In the genomic region with DNA sequence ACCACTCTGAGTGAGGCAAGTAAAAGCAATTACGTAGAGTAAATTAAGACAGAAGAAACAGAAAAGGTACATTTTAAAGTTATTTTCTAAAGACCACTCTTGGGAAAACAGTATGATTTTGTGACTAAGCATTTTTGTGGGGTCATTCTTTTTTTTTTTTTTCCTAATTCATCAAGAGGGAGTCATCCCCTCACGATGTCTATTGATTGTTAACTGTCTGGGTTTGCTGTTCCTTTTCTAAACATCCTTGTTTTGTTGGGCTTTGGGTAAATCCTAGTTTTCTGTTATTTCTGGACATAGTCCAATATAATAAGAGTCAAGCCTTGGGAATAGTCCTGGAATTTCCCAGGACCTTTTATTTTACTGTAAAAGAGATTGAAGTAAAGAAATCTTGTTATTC, we compare ENCODE assay signal across 27 cellular contexts.
A peak's percentile ranks its signal among the peaks of the same experiment; 100 is the strongest.
DNase-seq lines count a peak whose midpoint lies in the region; ATAC-seq, FAIRE-seq and TF ChIP-seq lines count a peak whose summit lies in the region.
"Had no signal": no experiment of that assay in that cellular context is flagged by ENCODE, and none has a peak within 500 bp of the region (broad histone marks: within the 10 kb centered on the region; RNA-seq: fewer than 3 reads in every experiment).

No MANE protein-coding gene starts in this region.

- H3K9ac ChIP-seq in skeletal muscle tissue (ENCODE audit: low read depth in 1 of 3, low read length in 3 of 3) = no peak overlapping the region

- no peaks in the 10 kb centered on the region for H3K9me3 ChIP-seq in skeletal muscle tissue (ENCODE audit: control insufficient read depth in 3 of 3, low read length in 3 of 3)
- H3K9me3 ChIP-seq in uterus = no peaks in the 10 kb centered on the region
- H3K9me3 ChIP-seq: thoracic aorta, vagina had no signal

- peak; percentile 41 for DNase-seq in H4 (ENCODE audit: low spot score)
- DNase-seq in astrocyte of the spinal cord (ENCODE audit: low read depth, low spot score) = peak; percentile 29
- peak; percentile 20 for DNase-seq in hepatic stellate cell (ENCODE audit: low spot score)
- DNase-seq in left lobe of liver (ENCODE audit: low spot score) = no peak
- no peak for DNase-seq in urothelium cell line (ENCODE audit: low spot score)
- DNase-seq in GM03348 (ENCODE audit: low spot score) = no peak
- DNase-seq in uterus = no peak
- DNase-seq: activated CD4-positive, alpha-beta memory T cell treated with anti-CD3 and anti-CD28 coated beads, Interleukin-2, amount 10 ng/mL, durations not matched to agents 7 days and 5 days; anterior cingulate cortex; CD4-positive, CD25-positive, alpha-beta regulatory T cell; central memory CD4-positive, alpha-beta T cell; dorsolateral prefrontal cortex; NCI-H1105; NCI-H2029; NCI-H226; NCI-H774; RPMI8226; stimulated activated naive CD4-positive, alpha-beta T cell treated with Interleukin-2 at 50 U/mL for 16 hours; T-helper 17 cell had no signal

- H3K4me1 ChIP-seq in skeletal muscle tissue (ENCODE audit: control insufficient read depth in 3 of 3, insufficient read depth in 3 of 3, low read length in 3 of 3) (peaks cover 0 to 10% (median 3%) of the 10 kb centered on the region in 3 donors), uterus (no peaks in the 10 kb centered on the region)

- no peak for FAIRE-seq in urothelium cell line (lab: Jason Lieb, UNC)
- FAIRE-seq: D721Med, H1, keratinocyte had no signal

- in situ Hi-C loops in astrocyte of the spinal cord (cut with HindIII; ENCODE audit: low sequenced_read_pairs) = no loop called here

- H3K36me3 ChIP-seq in skeletal muscle tissue (ENCODE audit: control insufficient read depth in 3 of 3, insufficient read depth in 3 of 3, low read length in 3 of 3) = no peaks in the 10 kb centered on the region
- H3K36me3 ChIP-seq in uterus = no peaks in the 10 kb centered on the region
- H3K36me3 ChIP-seq: thoracic aorta, vagina had no signal

- TF ChIP-seq POLR2A in uterus (IDR thresholded peaks at IDR 0.05) = no peak

- H3K27me3 ChIP-seq in skeletal muscle tissue (ENCODE audit: control insufficient read depth in 3 of 3, insufficient read depth in 3 of 3, low read length in 3 of 3) = no peaks in the 10 kb centered on the region
- no peaks in the 10 kb centered on the region for H3K27me3 ChIP-seq in uterus
- H3K27me3 ChIP-seq: dorsolateral prefrontal cortex, vagina had no signal

- no peak for TF ChIP-seq CTCF in astrocyte of the spinal cord (IDR thresholded peaks at IDR 0.05; ENCODE audit: low read depth, low read length)
- no peak for TF ChIP-seq CTCF in uterus (IDR thresholded peaks at IDR 0.05)

- no peak overlapping the region for H3K4me3 ChIP-seq in astrocyte of the spinal cord (ENCODE audit: low read depth, low read length)
- H3K4me3 ChIP-seq in skeletal muscle tissue (ENCODE audit: low read length in 3 of 3) = no peak overlapping the region
- no peak overlapping the region for H3K4me3 ChIP-seq in uterus
- H3K4me3 ChIP-seq: dorsolateral prefrontal cortex, thoracic aorta, vagina had no signal

- H3K27ac ChIP-seq in skeletal muscle tissue (ENCODE audit: low read depth, low read length) (peak overlapping the region; percentile 39), uterus (no peak overlapping the region)
- H3K27ac ChIP-seq: dorsolateral prefrontal cortex, thoracic aorta, vagina had no signal

- intact Hi-C loops in uterus (cut with DNase I; ENCODE audit: low total_unique reads) = no loop called here

- ATAC-seq in left lobe of liver = no peak
- ATAC-seq: activated CD4-positive, CD25-positive, alpha-beta regulatory T cell treated with anti-CD3 and anti-CD28 coated beads, Interleukin-2, amount 50 U/mL, for 24 hours; SK-N-SH treated with all-trans-retinoic acid at 6 μM for 48 hours; T-helper 17 cell had no signal

Comparison
In these comparisons a context has a peak if more than half of its experiments do, and no peak if none do; other contexts are left out.
1. DNase-seq: peak in H4 (single experiment), astrocyte of the spinal cord (single experiment) and hepatic stellate cell (single experiment); none in left lobe of liver (single experiment), urothelium cell line (single experiment), GM03348 (single experiment) and uterus (0 of 2).